ENCODE assay signal across 19 cellular contexts in the genomic region with DNA sequence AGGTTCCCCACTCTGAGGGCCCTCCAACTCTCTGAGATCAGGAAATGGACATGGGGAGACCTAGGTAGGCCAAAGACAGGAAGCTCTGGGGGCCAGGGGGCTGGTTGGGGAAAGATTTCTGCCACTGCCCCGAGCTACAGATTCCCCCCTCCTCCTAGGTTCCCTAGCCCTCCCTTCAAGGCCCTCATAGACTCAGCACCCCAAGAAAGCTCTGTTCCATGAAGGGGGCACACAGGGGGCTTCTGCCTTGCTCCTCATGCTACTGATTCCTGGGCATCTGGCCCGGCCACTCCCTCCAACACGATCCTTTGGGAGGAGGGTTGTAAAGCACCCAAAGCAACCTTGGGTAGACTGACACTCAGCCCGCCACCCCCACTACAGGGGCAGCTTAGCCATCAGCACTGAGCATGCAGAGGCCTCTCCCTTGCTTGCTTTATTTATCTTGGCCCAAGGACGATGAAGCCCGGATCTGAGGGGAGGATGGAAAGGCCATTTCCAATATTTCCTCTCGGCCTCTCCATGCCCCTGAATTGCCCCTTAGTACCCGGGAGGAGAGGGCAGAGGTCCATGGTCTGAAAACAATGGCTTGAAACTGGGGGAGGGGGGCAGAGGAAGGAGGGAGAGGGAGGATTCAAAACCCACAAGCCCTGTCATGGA.
A peak's percentile ranks its signal among the peaks of the same experiment; 100 is the strongest.
DNase-seq lines count a peak whose midpoint lies in the region; ATAC-seq and TF ChIP-seq lines count a peak whose summit lies in the region.
"Had no signal": no experiment of that assay in that cellular context is flagged by ENCODE, and none has a peak within 500 bp of the region (broad histone marks: within the 10 kb centered on the region; RNA-seq: fewer than 3 reads in every experiment).

No MANE protein-coding gene starts in this region.

- H3K36me3 ChIP-seq in left ventricle myocardium inferior (no peaks in the 10 kb centered on the region), H7 (replicated peaks; ENCODE audit: control insufficient read depth, insufficient read depth, low read length) (no peaks in the 10 kb centered on the region), gastroesophageal sphincter (no peaks in the 10 kb centered on the region), osteoblast (ENCODE audit: insufficient read depth, low read length) (no peaks in the 10 kb centered on the region), psoas muscle (ENCODE audit: insufficient read depth in 1 of 2, low read depth in 1 of 2) (no peaks in the 10 kb centered on the region)
- H3K36me3 ChIP-seq: Peyer's patch, SJSA1 had no signal

- H3K4me3 ChIP-seq in left ventricle myocardium inferior (no peak overlapping the region), H7 (ENCODE audit: insufficient read depth, low read depth, low read length) (no peak overlapping the region), gastroesophageal sphincter (no peak overlapping the region), osteoblast (ENCODE audit: insufficient read depth, low read length) (no peak overlapping the region), psoas muscle (no peak overlapping the region)
- H3K4me3 ChIP-seq: Peyer's patch, SJSA1 had no signal

- H3K27ac ChIP-seq in left ventricle myocardium inferior (replicated peaks) (peak overlapping the region; percentile 44), gastroesophageal sphincter (no peak overlapping the region), osteoblast (ENCODE audit: low read depth, low read length) (no peak overlapping the region), psoas muscle (no peak overlapping the region)
- H3K27ac ChIP-seq: Peyer's patch, SJSA1 had no signal

- TF ChIP-seq CTCF in left ventricle myocardium inferior (IDR thresholded peaks at IDR 0.05; ENCODE audit: borderline replicate concordance) = no peak
- TF ChIP-seq CTCF in gastroesophageal sphincter (IDR thresholded peaks at IDR 0.05) = no peak
- no peak for TF ChIP-seq CTCF in osteoblast (IDR thresholded peaks at IDR 0.05; ENCODE audit: extremely low read depth, low read depth, low read length)
- no peak for TF ChIP-seq CTCF in psoas muscle (IDR thresholded peaks at IDR 0.05)

- H3K4me2 ChIP-seq in osteoblast (ENCODE audit: insufficient read depth, low read length) = no peak overlapping the region

- no peaks in the 10 kb centered on the region for H3K79me2 ChIP-seq in osteoblast (ENCODE audit: insufficient read depth, low read length)

- H3K27me3 ChIP-seq in left ventricle myocardium inferior (ENCODE audit: low read depth) (no peaks in the 10 kb centered on the region), H7 (ENCODE audit: control insufficient read depth, insufficient read depth, low read length) (no peaks in the 10 kb centered on the region), gastroesophageal sphincter (no peaks in the 10 kb centered on the region), osteoblast (ENCODE audit: insufficient read depth, low read length) (peaks cover 5% of the 10 kb centered on the region), psoas muscle (ENCODE audit: insufficient read depth in 3 of 3, low read length in 2 of 3) (peaks cover 0 to 5% (median 0%) of the 10 kb centered on the region in 3 donors)
- H3K27me3 ChIP-seq: Peyer's patch, SJSA1 had no signal

- H2AFZ ChIP-seq in osteoblast (ENCODE audit: low read length) = no peak overlapping the region

- H4K20me1 ChIP-seq in osteoblast (ENCODE audit: insufficient read depth, low read length) = no peaks in the 10 kb centered on the region

- DNase-seq in left ventricle myocardium inferior = no peak
- no peak for DNase-seq in Right ventricle myocardium superior
- DNase-seq in H7 = peak; percentile 6
- DNase-seq in osteoblast (ENCODE audit: insufficient read length, low spot score, missing footprints) = peak; percentile 25
- DNase-seq in psoas muscle = no peak
- no peak for DNase-seq in OCI-M1 (lab: John Stamatoyannopoulos, UW)
- DNase-seq in HK-2 (ENCODE audit: unreplicated experiment) = no peak
- DNase-seq: 8988T, HFFc6, Kasumi-1, NCI-H1417, NCI-H1694 treated with DMSO at 0.1 percent for 48 hours, NCI-H2081 treated with DMSO at 0.1 percent for 48 hours, NCI-H2171 treated with DMSO at 0.1 percent for 48 hours, NCI-H524 treated with DMSO at 0.1 percent for 48 hours, NCI-H82, Peyer's patch had no signal

- intact Hi-C loops in left ventricle myocardium inferior (cut with micrococcal nuclease) (no loop called here), Right ventricle myocardium superior (cut with DNase I) (no loop called here), psoas muscle (cut with DNase I) (no loop called here)

- no peak for TF ChIP-seq EP300 in gastroesophageal sphincter (IDR thresholded peaks at IDR 0.05)

- H3K4me1 ChIP-seq in left ventricle myocardium inferior (peaks cover 43% of the 10 kb centered on the region), gastroesophageal sphincter (no peaks in the 10 kb centered on the region), osteoblast (ENCODE audit: insufficient read depth, low read length) (peaks cover 4% of the 10 kb centered on the region), psoas muscle (no peaks in the 10 kb centered on the region)
- H3K4me1 ChIP-seq: Peyer's patch, SJSA1 had no signal

- no peak for ATAC-seq in Right ventricle myocardium superior (ENCODE audit: poor library complexity)
- peak; percentile 15 for ATAC-seq in gastroesophageal sphincter
- ATAC-seq in psoas muscle = no peak

- no peaks in the 10 kb centered on the region for H3K9me3 ChIP-seq in left ventricle myocardium inferior (replicated peaks)
- no peaks in the 10 kb centered on the region for H3K9me3 ChIP-seq in gastroesophageal sphincter
- no peaks in the 10 kb centered on the region for H3K9me3 ChIP-seq in osteoblast (ENCODE audit: low read depth, low read length)
- no peaks in the 10 kb centered on the region for H3K9me3 ChIP-seq in psoas muscle
- H3K9me3 ChIP-seq: Peyer's patch, SJSA1 had no signal

- TF ChIP-seq POLR2A in gastroesophageal sphincter (IDR thresholded peaks at IDR 0.05) = no peak

- 60% methylated on average over 1 of the region's 8 CpGs; no CpG with 5 or more reads in 1 of the 2 donors for WGBS in gastroesophageal sphincter (ENCODE audit: low coverage in 1 of 2), 2 donors
- WGBS in psoas muscle, 3 donors = 64 to 76% (median 69%) methylated on average over 8 of the region's 8 CpGs

Comparison
In these comparisons a context has a peak if more than half of its experiments do, and no peak if none do; other contexts are left out.
1. DNase-seq: peak in H7 (single experiment) and osteoblast (single experiment); none in left ventricle myocardium inferior (single experiment), Right ventricle myocardium superior (single experiment), psoas muscle (0 of 2), OCI-M1 (single experiment) and HK-2 (single experiment).